In the genomic region with DNA sequence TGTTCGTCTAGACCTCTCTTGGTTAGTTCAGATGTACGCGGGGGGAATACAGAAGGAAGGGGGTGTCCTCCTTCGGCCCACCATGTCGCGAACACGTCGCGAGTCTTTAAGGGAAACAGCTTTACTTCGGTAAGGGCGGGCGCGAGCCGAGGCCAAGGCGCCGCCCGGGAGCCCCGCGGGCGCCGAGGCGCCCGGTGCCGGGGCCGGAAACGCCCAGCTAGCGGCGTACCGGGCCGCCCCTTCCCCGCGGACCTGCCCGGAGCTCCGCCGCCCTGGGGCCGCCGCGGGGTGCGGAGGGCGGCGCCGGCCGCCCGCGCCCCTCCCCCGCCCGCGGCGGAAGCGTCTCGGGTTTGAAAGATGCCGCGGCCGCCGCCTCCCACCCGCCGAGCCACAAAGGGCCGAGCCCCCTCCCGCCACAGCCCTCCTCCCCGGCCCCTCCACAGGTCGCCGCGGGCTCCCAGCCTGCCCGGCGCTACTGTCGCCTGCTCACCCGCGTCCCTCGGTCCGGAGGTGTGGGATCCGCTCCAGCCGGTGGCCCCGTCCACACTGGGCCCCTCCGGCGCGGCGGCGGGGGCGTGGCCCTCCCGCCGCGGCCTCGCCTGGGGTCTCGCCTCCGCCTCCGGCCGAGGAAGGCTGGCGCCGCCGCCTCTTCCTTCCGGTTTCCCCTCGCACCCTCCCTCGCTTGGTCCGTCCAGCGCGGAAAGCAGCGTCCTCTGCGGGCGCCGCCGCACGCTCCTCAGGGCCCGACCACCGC, we compare ENCODE assay signal across 1 cellular context.
TF ChIP-seq lines count a peak whose summit lies in the region.

A gene (minus strand): TSS at position 715 of the 754 bp plus-strand sequence. CDS start 12,156 bp downstream, outside the sequence.

TF ChIP-seq in GM23338, 12 proteins besides CTCF, POLR2A, EP300 and RAD21 (continued from another document):
- TF ChIP-seq, protein P1, sequence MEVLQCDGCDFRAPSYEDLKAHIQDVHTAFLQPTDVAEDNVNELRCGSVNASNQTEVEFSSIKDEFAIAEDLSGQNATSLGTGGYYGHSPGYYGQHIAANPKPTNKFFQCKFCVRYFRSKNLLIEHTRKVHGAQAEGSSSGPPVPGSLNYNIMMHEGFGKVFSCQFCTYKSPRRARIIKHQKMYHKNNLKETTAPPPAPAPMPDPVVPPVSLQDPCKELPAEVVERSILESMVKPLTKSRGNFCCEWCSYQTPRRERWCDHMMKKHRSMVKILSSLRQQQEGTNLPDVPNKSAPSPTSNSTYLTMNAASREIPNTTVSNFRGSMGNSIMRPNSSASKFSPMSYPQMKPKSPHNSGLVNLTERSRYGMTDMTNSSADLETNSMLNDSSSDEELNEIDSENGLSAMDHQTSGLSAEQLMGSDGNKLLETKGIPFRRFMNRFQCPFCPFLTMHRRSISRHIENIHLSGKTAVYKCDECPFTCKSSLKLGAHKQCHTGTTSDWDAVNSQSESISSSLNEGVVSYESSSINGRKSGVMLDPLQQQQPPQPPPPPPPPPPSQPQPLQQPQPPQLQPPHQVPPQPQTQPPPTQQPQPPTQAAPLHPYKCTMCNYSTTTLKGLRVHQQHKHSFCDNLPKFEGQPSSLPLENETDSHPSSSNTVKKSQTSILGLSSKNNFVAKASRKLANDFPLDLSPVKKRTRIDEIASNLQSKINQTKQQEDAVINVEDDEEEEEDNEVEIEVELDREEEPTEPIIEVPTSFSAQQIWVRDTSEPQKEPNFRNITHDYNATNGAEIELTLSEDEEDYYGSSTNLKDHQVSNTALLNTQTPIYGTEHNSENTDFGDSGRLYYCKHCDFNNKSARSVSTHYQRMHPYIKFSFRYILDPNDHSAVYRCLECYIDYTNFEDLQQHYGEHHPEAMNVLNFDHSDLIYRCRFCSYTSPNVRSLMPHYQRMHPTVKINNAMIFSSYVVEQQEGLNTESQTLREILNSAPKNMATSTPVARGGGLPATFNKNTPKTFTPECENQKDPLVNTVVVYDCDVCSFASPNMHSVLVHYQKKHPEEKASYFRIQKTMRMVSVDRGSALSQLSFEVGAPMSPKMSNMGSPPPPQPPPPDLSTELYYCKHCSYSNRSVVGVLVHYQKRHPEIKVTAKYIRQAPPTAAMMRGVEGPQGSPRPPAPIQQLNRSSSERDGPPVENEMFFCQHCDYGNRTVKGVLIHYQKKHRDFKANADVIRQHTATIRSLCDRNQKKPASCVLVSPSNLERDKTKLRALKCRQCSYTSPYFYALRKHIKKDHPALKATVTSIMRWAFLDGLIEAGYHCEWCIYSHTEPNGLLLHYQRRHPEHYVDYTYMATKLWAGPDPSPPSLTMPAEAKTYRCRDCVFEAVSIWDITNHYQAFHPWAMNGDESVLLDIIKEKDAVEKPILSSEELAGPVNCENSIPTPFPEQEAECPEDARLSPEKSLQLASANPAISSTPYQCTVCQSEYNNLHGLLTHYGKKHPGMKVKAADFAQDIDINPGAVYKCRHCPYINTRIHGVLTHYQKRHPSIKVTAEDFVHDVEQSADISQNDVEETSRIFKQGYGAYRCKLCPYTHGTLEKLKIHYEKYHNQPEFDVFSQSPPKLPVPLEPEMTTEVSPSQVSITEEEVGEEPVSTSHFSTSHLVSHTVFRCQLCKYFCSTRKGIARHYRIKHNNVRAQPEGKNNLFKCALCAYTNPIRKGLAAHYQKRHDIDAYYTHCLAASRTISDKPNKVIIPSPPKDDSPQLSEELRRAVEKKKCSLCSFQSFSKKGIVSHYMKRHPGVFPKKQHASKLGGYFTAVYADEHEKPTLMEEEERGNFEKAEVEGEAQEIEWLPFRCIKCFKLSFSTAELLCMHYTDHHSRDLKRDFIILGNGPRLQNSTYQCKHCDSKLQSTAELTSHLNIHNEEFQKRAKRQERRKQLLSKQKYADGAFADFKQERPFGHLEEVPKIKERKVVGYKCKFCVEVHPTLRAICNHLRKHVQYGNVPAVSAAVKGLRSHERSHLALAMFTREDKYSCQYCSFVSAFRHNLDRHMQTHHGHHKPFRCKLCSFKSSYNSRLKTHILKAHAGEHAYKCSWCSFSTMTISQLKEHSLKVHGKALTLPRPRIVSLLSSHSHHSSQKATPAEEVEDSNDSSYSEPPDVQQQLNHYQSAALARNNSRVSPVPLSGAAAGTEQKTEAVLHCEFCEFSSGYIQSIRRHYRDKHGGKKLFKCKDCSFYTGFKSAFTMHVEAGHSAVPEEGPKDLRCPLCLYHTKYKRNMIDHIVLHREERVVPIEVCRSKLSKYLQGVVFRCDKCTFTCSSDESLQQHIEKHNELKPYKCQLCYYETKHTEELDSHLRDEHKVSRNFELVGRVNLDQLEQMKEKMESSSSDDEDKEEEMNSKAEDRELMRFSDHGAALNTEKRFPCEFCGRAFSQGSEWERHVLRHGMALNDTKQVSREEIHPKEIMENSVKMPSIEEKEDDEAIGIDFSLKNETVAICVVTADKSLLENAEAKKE (CRISPR knock-in tag; IDR thresholded peaks at IDR 0.05), result no peak
- TF ChIP-seq POLR2AphosphoS5 (IDR thresholded peaks at IDR 0.05; ENCODE audit: low read depth) (no peak; the same call in 1 of the 2 replicates), STAT1 (IDR thresholded peaks at IDR 0.05; ENCODE audit: unreplicated experiment) (no peak), ZNF331 (CRISPR knock-in tag; IDR thresholded peaks at IDR 0.05; ENCODE audit: low read depth) (no peak), EZH2 (IDR thresholded peaks at IDR 0.05; ENCODE audit: low read depth, unreplicated experiment) (no peak), CREB1 (CRISPR knock-in tag; IDR thresholded peaks at IDR 0.05; ENCODE audit: low read depth) (no peak)
TF ChIP-seq in GM23338: peak in this region for 1.
